In genomic region chr1:146248643-146249042, GRCh38 we compare ENCODE assay signal across 7 cellular contexts. TPM values are rescaled to one million over a fixed set of nuclear protein-coding genes. Genes with fewer than 3 reads are reported as not detected.
DNase-seq lines count a peak whose midpoint lies in the region; ATAC-seq and TF ChIP-seq lines count a peak whose summit lies in the region.
"Not testable (repeated sequence)": the region's sequence is repeated elsewhere in the genome, so short reads cannot be mapped to it uniquely, and the experiment has no call there.

No MANE protein-coding gene starts in this region.

- intact Hi-C loops in PC-3 (cut with micrococcal nuclease); naive thymus-derived CD4-positive, alpha-beta T cell (cut with micrococcal nuclease): not testable (repeated sequence)

- H3K9me2 ChIP-seq in PC-3 (replicated peaks; ENCODE audit: low read length), result not testable (repeated sequence)

- not testable (repeated sequence) for H2AFZ ChIP-seq in PC-3 (ENCODE audit: low read length)

- not testable (repeated sequence) for H3K4me3 ChIP-seq in CD4-positive, CD25-positive, alpha-beta regulatory T cell (ENCODE audit: low read depth, low read length); PC-3 (ENCODE audit: low read length); naive thymus-derived CD4-positive, alpha-beta T cell (ENCODE audit: low read length)

- not testable (repeated sequence) for H3K36me3 Mint-ChIP-seq in CD4-positive, CD25-positive, alpha-beta regulatory T cell; activated T-cell treated with anti-CD3 and anti-CD28 coated beads, Interleukin-2, amount 50 U/mL, for 72 hours (ENCODE audit: insufficient read depth in 2 of 2); effector memory CD8-positive, alpha-beta T cell (ENCODE audit: insufficient read depth); naive thymus-derived CD4-positive, alpha-beta T cell; stimulated activated naive B cell treated with anti-CD40 and anti-IgM and Interleukin-4, amounts not matched to agents 10 μg/mL and 1 μg/mL and 100 μg/mL, for 72 hours

- H4K20me1 ChIP-seq in PC-3 (ENCODE audit: low read length), result not testable (repeated sequence)

- H3K9me3 Mint-ChIP-seq in CD4-positive, CD25-positive, alpha-beta regulatory T cell; activated T-cell treated with anti-CD3 and anti-CD28 coated beads, Interleukin-2, amount 50 U/mL, for 72 hours; effector memory CD8-positive, alpha-beta T cell; naive thymus-derived CD4-positive, alpha-beta T cell; stimulated activated naive B cell treated with anti-CD40 and anti-IgM and Interleukin-4, amounts not matched to agents 10 μg/mL and 1 μg/mL and 100 μg/mL, for 72 hours: not testable (repeated sequence)

- H3K27ac Mint-ChIP-seq in CD4-positive, CD25-positive, alpha-beta regulatory T cell; activated T-cell treated with anti-CD3 and anti-CD28 coated beads, Interleukin-2, amount 50 U/mL, for 72 hours; effector memory CD8-positive, alpha-beta T cell; naive thymus-derived CD4-positive, alpha-beta T cell; stimulated activated naive B cell treated with anti-CD40 and anti-IgM and Interleukin-4, amounts not matched to agents 10 μg/mL and 1 μg/mL and 100 μg/mL, for 72 hours: not testable (repeated sequence)

- H3K9me3 ChIP-seq in CD4-positive, CD25-positive, alpha-beta regulatory T cell (ENCODE audit: control insufficient read depth in 2 of 2, low read length in 2 of 2); PC-3 (ENCODE audit: low read length); naive thymus-derived CD4-positive, alpha-beta T cell (ENCODE audit: control insufficient read depth in 2 of 3, low read length in 3 of 3): not testable (repeated sequence)

- DNase-seq in CD4-positive, CD25-positive, alpha-beta regulatory T cell; PC-3; activated T-cell treated with anti-CD3 and anti-CD28 coated beads, Interleukin-2, amount 50 U/mL, for 72 hours; effector memory CD8-positive, alpha-beta T cell; naive thymus-derived CD4-positive, alpha-beta T cell; stimulated activated naive B cell treated with anti-CD40 and anti-IgM and Interleukin-4, amounts not matched to agents 10 μg/mL and 1 μg/mL and 100 μg/mL, for 72 hours: not testable (repeated sequence)

- H3K36me3 ChIP-seq in CD4-positive, CD25-positive, alpha-beta regulatory T cell (ENCODE audit: control insufficient read depth, insufficient read depth, low read length); PC-3 (ENCODE audit: low read depth, low read length); naive thymus-derived CD4-positive, alpha-beta T cell (ENCODE audit: control insufficient read depth in 2 of 3, insufficient read depth in 3 of 3, low read length in 3 of 3): not testable (repeated sequence)

- not testable (repeated sequence) for H3K9ac ChIP-seq in PC-3 (ENCODE audit: low read length)

- not testable (repeated sequence) for H3K27me3 Mint-ChIP-seq in CD4-positive, CD25-positive, alpha-beta regulatory T cell; activated T-cell treated with anti-CD3 and anti-CD28 coated beads, Interleukin-2, amount 50 U/mL, for 72 hours (ENCODE audit: low read depth); effector memory CD8-positive, alpha-beta T cell; naive thymus-derived CD4-positive, alpha-beta T cell; stimulated activated naive B cell treated with anti-CD40 and anti-IgM and Interleukin-4, amounts not matched to agents 10 μg/mL and 1 μg/mL and 100 μg/mL, for 72 hours

- ATAC-seq in CD4-positive, CD25-positive, alpha-beta regulatory T cell (ENCODE audit: low read depth in 2 of 2), result peak; percentile 72 to 74
- peak; percentile 97 for ATAC-seq in PC-3
- peak; percentile 93 to 99 for ATAC-seq in activated CD4-positive, CD25-positive, alpha-beta regulatory T cell treated with anti-CD3 and anti-CD28 coated beads, Interleukin-2, amount 50 U/mL, for 24 hours
- peak; percentile 87 to 94 for ATAC-seq in activated T-cell treated with anti-CD3 and anti-CD28 coated beads, Interleukin-2, amount 50 U/mL, for 72 hours (replicated peaks in 1 of 2)
- peak; percentile 68 for ATAC-seq in effector memory CD8-positive, alpha-beta T cell (replicated peaks)
- ATAC-seq in naive thymus-derived CD4-positive, alpha-beta T cell, result peak; percentile 72
- peak; percentile 95 to 100 for ATAC-seq in stimulated activated naive B cell treated with anti-CD40 and anti-IgM and Interleukin-4, amounts not matched to agents 10 μg/mL and 1 μg/mL and 100 μg/mL, for 72 hours (replicated peaks)

- CTCF ChIA-PET in PC-3 (lab: Charles Lee); naive thymus-derived CD4-positive, alpha-beta T cell (lab: Charles Lee): not testable (repeated sequence)

- POLR2A ChIA-PET in PC-3 (lab: Charles Lee; ENCODE audit: unreplicated experiment); naive thymus-derived CD4-positive, alpha-beta T cell (lab: Charles Lee): not testable (repeated sequence)

- not testable (repeated sequence) for H3K4me3 Mint-ChIP-seq in CD4-positive, CD25-positive, alpha-beta regulatory T cell; activated T-cell treated with anti-CD3 and anti-CD28 coated beads, Interleukin-2, amount 50 U/mL, for 72 hours; effector memory CD8-positive, alpha-beta T cell; naive thymus-derived CD4-positive, alpha-beta T cell; stimulated activated naive B cell treated with anti-CD40 and anti-IgM and Interleukin-4, amounts not matched to agents 10 μg/mL and 1 μg/mL and 100 μg/mL, for 72 hours

- not testable (repeated sequence) for H3K4me1 ChIP-seq in CD4-positive, CD25-positive, alpha-beta regulatory T cell (ENCODE audit: control insufficient read depth, insufficient read depth, low read length, poor library complexity, severe bottlenecking); PC-3 (ENCODE audit: insufficient read depth, low read length); naive thymus-derived CD4-positive, alpha-beta T cell (ENCODE audit: control insufficient read depth in 2 of 2, insufficient read depth in 2 of 2, low read length in 2 of 2)

- not testable (repeated sequence) for H3K4me1 Mint-ChIP-seq in CD4-positive, CD25-positive, alpha-beta regulatory T cell; activated T-cell treated with anti-CD3 and anti-CD28 coated beads, Interleukin-2, amount 50 U/mL, for 72 hours (ENCODE audit: low read depth); effector memory CD8-positive, alpha-beta T cell (ENCODE audit: low read depth in 2 of 2); naive thymus-derived CD4-positive, alpha-beta T cell; stimulated activated naive B cell treated with anti-CD40 and anti-IgM and Interleukin-4, amounts not matched to agents 10 μg/mL and 1 μg/mL and 100 μg/mL, for 72 hours

- H3K27ac ChIP-seq in CD4-positive, CD25-positive, alpha-beta regulatory T cell (ENCODE audit: insufficient read depth, low read length, poor library complexity, severe bottlenecking); PC-3 (ENCODE audit: low read length); naive thymus-derived CD4-positive, alpha-beta T cell (ENCODE audit: low read depth, low read length): not testable (repeated sequence)

- not testable (repeated sequence) for H3K79me2 ChIP-seq in PC-3 (ENCODE audit: low read length)

- not testable (repeated sequence) for H3F3A ChIP-seq in PC-3 (ENCODE audit: low read length, unreplicated experiment)

- BruUV-seq in PC-3 (replicated peaks; lab: Mats Ljungman, UMichigan), result not testable (repeated sequence)

- TF ChIP-seq CTCF in PC-3 (conservative IDR thresholded peaks at IDR 0.05; ENCODE audit: low read depth, low read length), result not testable (repeated sequence)

- not testable (repeated sequence) for H3K4me2 ChIP-seq in PC-3 (ENCODE audit: low read length)

- H3K27me3 ChIP-seq in CD4-positive, CD25-positive, alpha-beta regulatory T cell (ENCODE audit: control insufficient read depth, insufficient read depth, low read length); PC-3 (ENCODE audit: low read length); naive thymus-derived CD4-positive, alpha-beta T cell (ENCODE audit: control insufficient read depth in 2 of 2, insufficient read depth in 2 of 2, low read length in 2 of 2): not testable (repeated sequence)

RNA-seq across cellular contexts. Expression of gene NOTCH2NLA, which starts 19.8 kb away (rescaled TPM):
- 39.3 TPM for total RNA-seq in CD4-positive, CD25-positive, alpha-beta regulatory T cell
- polyA plus RNA-seq in CD4-positive, CD25-positive, alpha-beta regulatory T cell, result 10 to 100 TPM in 3 of 4 donors, 1 to 10 TPM in 1; 9.7 to 22.5 (median 20.3) TPM
- 69.6 and 93.9 TPM in 2 replicates for total RNA-seq in PC-3 (2014; rRNA removed)
- total RNA-seq in activated T-cell treated with anti-CD3 and anti-CD28 coated beads, Interleukin-2, amount 50 U/mL, for 72 hours, result 10 to 100 TPM; 36.6 to 39.3 TPM
- total RNA-seq in naive thymus-derived CD4-positive, alpha-beta T cell, result 10 to 100 TPM; 44.9 to 97.5 (median 82.2) TPM
- polyA plus RNA-seq in naive thymus-derived CD4-positive, alpha-beta T cell, result 10 to 100 TPM; 15.7 to 18.3 TPM
